In genomic region chr10:132768346-132769248, GRCh38 we compare ENCODE assay signal across 18 cellular contexts. TPM values are rescaled to one million over a fixed set of nuclear protein-coding genes. Genes with fewer than 3 reads are reported as not detected.
DNase-seq lines count a peak whose midpoint lies in the region; ATAC-seq and TF ChIP-seq lines count a peak whose summit lies in the region.
"Had no signal": no experiment of that assay in that cellular context is flagged by ENCODE, and none has a peak within 500 bp of the region (broad histone marks: within the 10 kb centered on the region; RNA-seq: fewer than 3 reads in every experiment).

No MANE protein-coding gene starts in this region.

- no peaks in the 10 kb centered on the region for H3K4me1 Mint-ChIP-seq in endothelial cell (ENCODE audit: unreplicated experiment)
- H3K4me1 Mint-ChIP-seq: CD4-positive, alpha-beta memory T cell had no signal

- TF ChIP-seq POLR2A in gastrocnemius medialis (IDR thresholded peaks at IDR 0.05) (no peak), transverse colon (IDR thresholded peaks at IDR 0.05) (no peak)

- peaks cover 19% of the 10 kb centered on the region for H3K36me3 Mint-ChIP-seq in endothelial cell (ENCODE audit: low read depth, unreplicated experiment)

- H3K9me3 ChIP-seq in SJSA1 (replicated peaks) (0 out of 2 replicates have a peak, but pooled peaks cover 3% of the 10 kb centered on the region), gastrocnemius medialis (no peaks in the 10 kb centered on the region), transverse colon (no peaks in the 10 kb centered on the region)

- DNase-seq in G401 (ENCODE audit: low spot score) (peak; percentile 77), SJSA1 (ENCODE audit: low read depth in 1 of 2, low spot score in 2 of 2) (no peak), endothelial cell (ENCODE audit: low spot score) (no peak), gastrocnemius medialis (no peak), posterior vena cava (ENCODE audit: low spot score) (no peak), transverse colon (no peak)
- DNase-seq: Caco-2; CD4-positive, alpha-beta memory T cell; DMS153; DND-41; GDM1; GM23248; H7; HCEC 1CT had no signal

- H3K27ac ChIP-seq in SJSA1 (peak overlapping the region; percentile 79; the same call in 1 of the 2 replicates), gastrocnemius medialis (no peak overlapping the region), transverse colon (no peak overlapping the region)
- H3K27ac ChIP-seq: GM23248 had no signal

- no peaks in the 10 kb centered on the region for H3K9me3 Mint-ChIP-seq in endothelial cell (ENCODE audit: unreplicated experiment)

- H3K4me3 Mint-ChIP-seq in endothelial cell (ENCODE audit: unreplicated experiment), result peak overlapping the region; percentile 37
- H3K4me3 Mint-ChIP-seq: CD4-positive, alpha-beta memory T cell had no signal

- TF ChIP-seq CTCF in endothelial cell (IDR thresholded peaks at IDR 0.05; ENCODE audit: unreplicated experiment) (no peak), gastrocnemius medialis (IDR thresholded peaks at IDR 0.05 in 4 of 5, conservative IDR thresholded peaks at IDR 0.05 in 1 of 5) (no peak), transverse colon (IDR thresholded peaks at IDR 0.05) (no peak)

- H3K4me1 ChIP-seq in SJSA1 (replicated peaks) (peaks cover 24% of the 10 kb centered on the region), gastrocnemius medialis (no peaks in the 10 kb centered on the region), transverse colon (peaks cover 0 to under 1% (median 0%) of the 10 kb centered on the region in 4 donors)
- H3K4me1 ChIP-seq: Caco-2 had no signal

- 96 to 100% methylated on average over 7 to 41 of the region's 41 CpGs for WGBS in transverse colon (ENCODE audit: low coverage in 1 of 2), 2 donors

- in situ Hi-C loops in G401 (cut with HindIII; ENCODE audit: low sequenced_read_pairs), result no loop called here
- in situ Hi-C loops in gastrocnemius medialis (cut with MboI; ENCODE audit: low sequenced_read_pairs in 4 of 4), result no loop called here
- in situ Hi-C loops in transverse colon (cut with MboI; ENCODE audit: low pct_ligation_motif_present in 1 of 4, low pct_unique_long_range_greater_than_20kb in 1 of 4, low sequenced_read_pairs in 3 of 4), result no loop called here

- H3K27me3 Mint-ChIP-seq in endothelial cell (ENCODE audit: unreplicated experiment), result peaks cover 8% of the 10 kb centered on the region
- H3K27me3 Mint-ChIP-seq: CD4-positive, alpha-beta memory T cell had no signal

- ATAC-seq in gastrocnemius medialis, result no peak
- ATAC-seq: GM12878 had no signal

- TF ChIP-seq EP300 in transverse colon (IDR thresholded peaks at IDR 0.05; ENCODE audit: low read depth), result no peak

- intact Hi-C loops in gastrocnemius medialis (cut with DNase I; ENCODE audit: low total_unique reads) (no loop called here), posterior vena cava (cut with DNase I) (no loop called here), transverse colon (cut with DNase I; ENCODE audit: low total_unique reads) (no loop called here)

- H3K27me3 ChIP-seq in SJSA1 (replicated peaks) (no peaks in the 10 kb centered on the region), gastrocnemius medialis (no peaks in the 10 kb centered on the region), transverse colon (no peaks in the 10 kb centered on the region)

- H3K36me3 ChIP-seq in SJSA1 (peaks cover 29% of the 10 kb centered on the region), gastrocnemius medialis (no peaks in the 10 kb centered on the region), transverse colon (no peaks in the 10 kb centered on the region)

- H3K4me3 ChIP-seq in SJSA1 (no peak overlapping the region), gastrocnemius medialis (no peak overlapping the region), transverse colon (no peak overlapping the region)
- H3K4me3 ChIP-seq: GM12878, GM23248 had no signal

- H3K27ac Mint-ChIP-seq in endothelial cell (ENCODE audit: unreplicated experiment), result no peak overlapping the region
- H3K27ac Mint-ChIP-seq: CD4-positive, alpha-beta memory T cell had no signal

RNA-seq across cellular contexts. Expression of gene NKX6-2, which starts 17.4 kb away (rescaled TPM):
- not detected in 2 replicates for total RNA-seq in G401 (2014; rRNA removed; shearing (Covaris generic))
- total RNA-seq in SJSA1 (2014; rRNA removed; shearing (Covaris generic)), result not detected in 2 replicates
- total RNA-seq in endothelial cell (ENCODE audit: unreplicated experiment) (not detected), gastrocnemius medialis (under 1 TPM in 1 of 4 donors, not detected in 3; 0.09 TPM), posterior vena cava (not detected), transverse colon (not detected)
- total RNA-seq: A172; A673; Caco-2; CD4-positive, alpha-beta memory T cell; GM12878; GM23248; H1 had no signal
